ENCODE assay signal across 8 cellular contexts in genomic region chrX:136694491-136695087, GRCh38. TPM values are rescaled to one million over a fixed set of nuclear protein-coding genes. Genes with fewer than 3 reads are reported as not detected.
DNase-seq lines count a peak whose midpoint lies in the region; ATAC-seq and TF ChIP-seq lines count a peak whose summit lies in the region.

No MANE protein-coding gene starts in this region.

- intact Hi-C loops in adrenal gland (cut with DNase I): no loop called here

- DNase-seq in DMS53 treated with DMSO at 0.1 percent for 48 hours (lab: John Stamatoyannopoulos, UW; ENCODE audit: unreplicated experiment) (peak; percentile 34), NCI-H2227 (lab: John Stamatoyannopoulos, UW; ENCODE audit: unreplicated experiment) (peak; percentile 63), adrenal gland (no peak), immature natural killer cell (peak; percentile 31 to 49 (median 47)), suprapubic skin (ENCODE audit: low spot score in 2 of 2) (no peak)

- 39 to 55% (median 43%) methylated on average over 7 of the region's 7 CpGs for WGBS in adrenal gland, 4 donors
- 35% methylated on average over 7 of the region's 7 CpGs for WGBS in suprapubic skin

- peak overlapping the region; percentile 79 to 93 (median 89) for H3K27ac Mint-ChIP-seq in immature natural killer cell

- H3K27me3 ChIP-seq in adrenal gland (no peaks in the 10 kb centered on the region), suprapubic skin (no peaks in the 10 kb centered on the region)

- H3K36me3 Mint-ChIP-seq in immature natural killer cell: peaks cover 3 to 5% (median 4%) of the 10 kb centered on the region in 3 donors

- TF ChIP-seq CTCF in adrenal gland (IDR thresholded peaks at IDR 0.05) (peak; percentile 39 to 68 (median 54)), suprapubic skin (IDR thresholded peaks at IDR 0.05) (peak; percentile 18 to 31)

- TF ChIP-seq POLR2A in adrenal gland (IDR thresholded peaks at IDR 0.05) (no peak), suprapubic skin (IDR thresholded peaks at IDR 0.05) (no peak)

- H3K4me1 ChIP-seq in adrenal gland (replicated peaks in 1 of 2): no peaks in the 10 kb centered on the region
- H3K4me1 ChIP-seq in suprapubic skin: no peaks in the 10 kb centered on the region

- H3K36me3 ChIP-seq in adrenal gland (replicated peaks in 1 of 2): no peaks in the 10 kb centered on the region
- no peaks in the 10 kb centered on the region for H3K36me3 ChIP-seq in suprapubic skin

- peak overlapping the region; percentile 29 to 68 (median 66) for H3K4me3 Mint-ChIP-seq in immature natural killer cell

- peaks cover 0 to 3% (median 0%) of the 10 kb centered on the region in 3 donors for H3K9me3 ChIP-seq in adrenal gland (replicated peaks in 1 of 3)
- no peaks in the 10 kb centered on the region for H3K9me3 ChIP-seq in suprapubic skin

- H3K4me3 ChIP-seq in adrenal gland (no peak overlapping the region), suprapubic skin (no peak overlapping the region)

- peaks cover 61 to 71% of the 10 kb centered on the region in 2 donors for H3K4me1 Mint-ChIP-seq in immature natural killer cell

- peaks cover 2 to 7% (median 3%) of the 10 kb centered on the region in 3 donors for H3K27me3 Mint-ChIP-seq in immature natural killer cell (ENCODE audit: low read depth in 3 of 3)

- H3K27ac ChIP-seq in adrenal gland (peak overlapping the region in 1 of 5 donors; percentile 6), suprapubic skin (no peak overlapping the region)

- H3K9me3 Mint-ChIP-seq in immature natural killer cell: peaks cover 0 to 3% (median 0%) of the 10 kb centered on the region in 6 donors

- ATAC-seq in GM18909 (IDR thresholded peaks at IDR 0.05; ENCODE audit: poor library complexity, unreplicated experiment) (peak; percentile 70), HG03175 (IDR thresholded peaks at IDR 0.05; ENCODE audit: unreplicated experiment) (peak; percentile 61), HG03097 (IDR thresholded peaks at IDR 0.05; ENCODE audit: low FRiP score, unreplicated experiment) (no peak)

- no peak for TF ChIP-seq EP300 in suprapubic skin (IDR thresholded peaks at IDR 0.05)

RNA-seq across cellular contexts. Expression of gene CD40LG, which starts 46.6 kb away (rescaled TPM):
- total RNA-seq in adrenal gland (under 1 TPM in 4 of 8 donors, not detected in 4; 0.23 to 0.78 (median 0.33) TPM), suprapubic skin (not detected)
- polyA plus RNA-seq in adrenal gland (under 1 TPM in 2 of 3 donors, not detected in 1; 0.07 TPM), immature natural killer cell (under 1 TPM; 0.21 to 0.63 (median 0.37) TPM)

Comparison
In these comparisons a context has a peak if more than half of its experiments do, and no peak if none do; other contexts are left out.
1. DNase-seq: peak in DMS53 treated with DMSO at 0.1 percent for 48 hours (single experiment), NCI-H2227 (single experiment) and immature natural killer cell (3 of 3); none in adrenal gland (0 of 7) and suprapubic skin (0 of 2).